Comparison of ENCODE assay signal across 26 cellular contexts in genomic region chr16:66198641-66199040, GRCh38.
"Had no signal": no experiment of that assay in that cellular context is flagged by ENCODE, and none has a peak within 500 bp of the region (broad histone marks: within the 10 kb centered on the region; RNA-seq: fewer than 3 reads in every experiment).

No MANE protein-coding gene starts in this region.

- H3K9me3 Mint-ChIP-seq: nephron; neural progenitor cell; stimulated activated effector memory CD8-positive, alpha-beta T cell treated with anti-CD3 and anti-CD28 coated beads, Interleukin-12 subunit alpha, Interleukin-12 subunit beta, amount 100 ng/mL, for 72 hours; stimulated activated naive B cell treated with anti-CD40 and anti-IgM and Interleukin-4, amounts not matched to agents 10 μg/mL and 1 μg/mL and 100 μg/mL, for 72 hours; stimulated activated naive CD8-positive, alpha-beta T cell treated with anti-CD3 and anti-CD28 coated beads, Interleukin-15, Interleukin-2, amounts not matched to agents 100 ng/mL and 50 ng/mL, for 24 hours had no signal

- H3K27ac ChIP-seq: neural progenitor cell, ovary, parathyroid adenoma, psoas muscle, sigmoid colon, stomach, thoracic aorta, thyroid gland, tibial nerve, upper lobe of left lung, vagina had no signal

- H3K36me3 Mint-ChIP-seq: neural progenitor cell; stimulated activated effector memory CD8-positive, alpha-beta T cell treated with anti-CD3 and anti-CD28 coated beads, Interleukin-12 subunit alpha, Interleukin-12 subunit beta, amount 100 ng/mL, for 72 hours; stimulated activated naive B cell treated with anti-CD40 and anti-IgM and Interleukin-4, amounts not matched to agents 10 μg/mL and 1 μg/mL and 100 μg/mL, for 72 hours had no signal

- H3K79me2 ChIP-seq: parathyroid adenoma had no signal

- H3K27ac Mint-ChIP-seq: neural progenitor cell; progenitor cell of endocrine pancreas; stimulated activated effector memory CD8-positive, alpha-beta T cell treated with anti-CD3 and anti-CD28 coated beads, Interleukin-12 subunit alpha, Interleukin-12 subunit beta, amount 100 ng/mL, for 72 hours; stimulated activated naive B cell treated with anti-CD40 and anti-IgM and Interleukin-4, amounts not matched to agents 10 μg/mL and 1 μg/mL and 100 μg/mL, for 72 hours; stimulated activated naive CD8-positive, alpha-beta T cell treated with anti-CD3 and anti-CD28 coated beads, Interleukin-15, Interleukin-2, amounts not matched to agents 100 ng/mL and 50 ng/mL, for 24 hours had no signal

- H3K4me1 ChIP-seq: neural progenitor cell, parathyroid adenoma, psoas muscle, sigmoid colon, thyroid gland, vagina had no signal

- H2AFZ ChIP-seq: neural progenitor cell, parathyroid adenoma had no signal

- H3K9ac ChIP-seq: neural progenitor cell, parathyroid adenoma had no signal

- FAIRE-seq: small intestine had no signal

- H3K9me3 ChIP-seq: ovary, psoas muscle, right lobe of liver, sigmoid colon, stomach, thoracic aorta, thyroid gland, tibial nerve, upper lobe of left lung, vagina had no signal

- H3K27me3 ChIP-seq: neural progenitor cell, ovary, right lobe of liver, sigmoid colon, thyroid gland, tibial nerve, upper lobe of left lung, vagina had no signal

- H3K4me2 ChIP-seq: neural progenitor cell had no signal

- H3K4me3 ChIP-seq: neural progenitor cell, ovary, psoas muscle, right lobe of liver, sigmoid colon, stomach, thoracic aorta, thyroid gland, tibial nerve, upper lobe of left lung, vagina had no signal

- ATAC-seq: psoas muscle; stimulated activated effector memory CD8-positive, alpha-beta T cell treated with anti-CD3 and anti-CD28 coated beads, Interleukin-12 subunit alpha, Interleukin-12 subunit beta, amount 100 ng/mL, for 72 hours; stimulated activated naive B cell treated with anti-CD40 and anti-IgM and Interleukin-4, amounts not matched to agents 10 μg/mL and 1 μg/mL and 100 μg/mL, for 72 hours had no signal

- DNase-seq: occipital lobe; ovary; posterior cingulate gyrus; psoas muscle; right cardiac atrium; sigmoid colon; small intestine; stimulated activated CD4-positive, alpha-beta T cell treated with anti-CD3 and anti-CD28 coated beads, Interleukin-15, amount 100 ng/mL, for 24 hours; stimulated activated CD4-positive, alpha-beta T cell treated with anti-CD3 and anti-CD28 coated beads, Interleukin-2, amount 100 ng/mL, for 24 hours; stimulated activated CD4-positive, alpha-beta T cell treated with anti-CD3 and anti-CD28 coated beads, Interleukin-2, amount 100 ng/mL, for 48 hours; stimulated activated CD4-positive, alpha-beta T cell treated with anti-CD3 and anti-CD28 coated beads, Interleukin-4, amount 100 ng/mL, for 24 hours; stimulated activated naive B cell treated with anti-CD40 and anti-IgM and Interleukin-4, amounts not matched to agents 10 μg/mL and 1 μg/mL and 100 μg/mL, for 72 hours; stimulated activated naive CD4-positive, alpha-beta T cell treated with Interleukin-2 at 50 U/mL for 16 hours; stomach; thyroid gland; upper lobe of left lung had no signal

- H3K36me3 ChIP-seq: neural progenitor cell, ovary, right lobe of liver, sigmoid colon, stomach, thoracic aorta, thyroid gland, tibial nerve, upper lobe of left lung, vagina had no signal
